ENCODE assay signal across 11 cellular contexts in genomic region chr19:40119380-40119779, GRCh38.
"Had no signal": no experiment of that assay in that cellular context is flagged by ENCODE, and none has a peak within 500 bp of the region (broad histone marks: within the 10 kb centered on the region; RNA-seq: fewer than 3 reads in every experiment).

No MANE protein-coding gene starts in this region.

- H3K4me2 ChIP-seq: GM23338 had no signal

- FAIRE-seq: H1, H54 had no signal

- H3K4me3 ChIP-seq: GM23248, GM23338, HAP-1 had no signal

- H2AFZ ChIP-seq: GM23248, GM23338 had no signal

- H3K27ac ChIP-seq: GM23248 had no signal

- H3K4me1 ChIP-seq: HAP-1 had no signal

- H3K9me3 ChIP-seq: HAP-1 had no signal

- DNase-seq: GM23248, GOT3, H7, H9, HCEC 1CT, HFFc6 had no signal

- H3K36me3 ChIP-seq: HAP-1 had no signal

- H3K9ac ChIP-seq: GM23248 had no signal

- ATAC-seq: GM23338, HCT116 had no signal
